In the genomic region with DNA sequence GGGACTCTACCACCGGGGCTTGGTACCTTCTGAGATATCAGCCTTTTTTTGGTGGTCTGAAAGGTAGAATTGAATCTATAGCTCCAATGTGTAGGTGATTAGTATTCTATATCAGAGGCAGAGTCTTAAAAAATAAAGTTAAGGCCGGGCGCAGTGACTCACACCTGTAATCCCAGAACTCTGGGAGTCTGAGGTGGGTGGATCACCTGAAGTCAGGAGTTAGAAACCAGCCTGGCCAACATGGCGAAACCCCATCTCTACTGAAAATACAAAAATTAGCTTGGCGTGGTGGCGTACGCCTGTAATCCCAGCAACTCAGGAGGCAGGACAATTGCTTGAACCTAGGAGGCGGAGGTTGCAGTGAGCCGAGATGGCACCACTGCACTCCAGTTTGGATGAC, we compare ENCODE assay signal across 8 cellular contexts. TPM values are rescaled to one million over a fixed set of nuclear protein-coding genes. Genes with fewer than 3 reads are reported as not detected.
A peak's percentile ranks its signal among the peaks of the same experiment; 100 is the strongest.
DNase-seq lines count a peak whose midpoint lies in the region; ATAC-seq and TF ChIP-seq lines count a peak whose summit lies in the region.
"Not testable (repeated sequence)": the region's sequence is repeated elsewhere in the genome, so short reads cannot be mapped to it uniquely, and the experiment has no call there.
"Had no signal": no experiment of that assay in that cellular context is flagged by ENCODE, and none has a peak within 500 bp of the region (broad histone marks: within the 10 kb centered on the region; RNA-seq: fewer than 3 reads in every experiment).

No MANE protein-coding gene starts in this region.

- peak overlapping the region; percentile 32 to 100 (median 86) for H3K27ac Mint-ChIP-seq in CD8-positive, alpha-beta memory T cell
- H3K27ac Mint-ChIP-seq in activated B cell treated with CpG ODN at 0.5 μM for 24 hours = peak overlapping the region; percentile 35
- peak overlapping the region; percentile 13 for H3K27ac Mint-ChIP-seq in activated T-helper 2 cell treated with anti-CD3 and anti-CD28 coated beads, Interferon-gamma antibody, Interleukin-2, Interleukin-4, amounts not matched to agents 10 μg/mL and 5 μg/mL and 100 μg/mL, durations not matched to agents 14 hours and 24 hours and 36 hours

- peak overlapping the region; percentile 92 for H3K27ac ChIP-seq in CD8-positive, alpha-beta memory T cell (ENCODE audit: low read depth, low read length)
- H3K27ac ChIP-seq in Karpas-422 (ENCODE audit: low read length) = peak overlapping the region; percentile 67
- H3K27ac ChIP-seq in effector memory CD4-positive, alpha-beta T cell (ENCODE audit: insufficient read depth, low read length, poor library complexity, severe bottlenecking) = not testable (repeated sequence)
- H3K27ac ChIP-seq in lower lobe of right lung = peak overlapping the region; percentile 91
- H3K27ac ChIP-seq in skin epidermis = peak overlapping the region in 11 of 21 experiments; percentile 70 to 95 (median 86)

- not testable (repeated sequence) for ATAC-seq in activated B cell treated with CpG ODN at 0.5 μM for 24 hours (ENCODE audit: low read depth); lower lobe of right lung

- not testable (repeated sequence) for H3K9me2 ChIP-seq in Karpas-422 (replicated peaks; ENCODE audit: insufficient read depth, low read length)

- intact Hi-C loops in activated B cell treated with CpG ODN at 0.5 μM for 24 hours (cut with micrococcal nuclease) = loop anchor here (5.0 to 10.0 kb wide), 4 partner anchors 158 to 1798 kb away; a partner anchor contains a TSS
- intact Hi-C loops in activated T-helper 2 cell treated with anti-CD3 and anti-CD28 coated beads, Interferon-gamma antibody, Interleukin-2, Interleukin-4, amounts not matched to agents 10 μg/mL and 5 μg/mL and 100 μg/mL, durations not matched to agents 14 hours and 24 hours and 36 hours (cut with micrococcal nuclease) = loop anchor here (5.0 to 10.0 kb wide), 2 partner anchors 45 to 1308 kb away; no protein-coding TSS in a partner anchor
- intact Hi-C loops in lower lobe of right lung (cut with DNase I) = not testable (repeated sequence)

- H3K36me3 Mint-ChIP-seq in CD8-positive, alpha-beta memory T cell = peaks cover 0 to 46% (median 2%) of the 10 kb centered on the region in 3 donors
- peaks cover 38% of the 10 kb centered on the region for H3K36me3 Mint-ChIP-seq in activated B cell treated with CpG ODN at 0.5 μM for 24 hours (ENCODE audit: low read depth)
- H3K36me3 Mint-ChIP-seq in activated T-helper 2 cell treated with anti-CD3 and anti-CD28 coated beads, Interferon-gamma antibody, Interleukin-2, Interleukin-4, amounts not matched to agents 10 μg/mL and 5 μg/mL and 100 μg/mL, durations not matched to agents 14 hours and 24 hours and 36 hours (ENCODE audit: low read depth) = peaks cover 36% of the 10 kb centered on the region

- H3K79me2 ChIP-seq in Karpas-422 (ENCODE audit: low read length) = peaks cover 52% of the 10 kb centered on the region

- H3K4me3 Mint-ChIP-seq in CD8-positive, alpha-beta memory T cell = peak overlapping the region; percentile 60 to 100 (median 99)
- peak overlapping the region; percentile 72 for H3K4me3 Mint-ChIP-seq in activated B cell treated with CpG ODN at 0.5 μM for 24 hours
- H3K4me3 Mint-ChIP-seq in activated T-helper 2 cell treated with anti-CD3 and anti-CD28 coated beads, Interferon-gamma antibody, Interleukin-2, Interleukin-4, amounts not matched to agents 10 μg/mL and 5 μg/mL and 100 μg/mL, durations not matched to agents 14 hours and 24 hours and 36 hours (ENCODE audit: low read depth) = peak overlapping the region; percentile 74

- peak overlapping the region; percentile 92 for H3K4me3 ChIP-seq in CD8-positive, alpha-beta memory T cell (ENCODE audit: low read length)
- H3K4me3 ChIP-seq in Karpas-422 (ENCODE audit: low read length) = peak overlapping the region; percentile 96
- H3K4me3 ChIP-seq in effector memory CD4-positive, alpha-beta T cell (ENCODE audit: insufficient read depth, low read depth, low read length, poor library complexity, severe bottlenecking) = peak overlapping the region; percentile 84
- H3K4me3 ChIP-seq in lower lobe of right lung = peak overlapping the region; percentile 72
- peak overlapping the region in 3 of 7 experiments; percentile 20 to 43 (median 38) for H3K4me3 ChIP-seq in skin epidermis

- not testable (repeated sequence) for H3K36me3 ChIP-seq in CD8-positive, alpha-beta memory T cell (ENCODE audit: insufficient read depth, low read length); Karpas-422 (ENCODE audit: insufficient read depth, low read length); effector memory CD4-positive, alpha-beta T cell (ENCODE audit: control insufficient read depth, insufficient read depth, low read length); lower lobe of right lung

- not testable (repeated sequence) for H3K9me3 Mint-ChIP-seq in CD8-positive, alpha-beta memory T cell; activated B cell treated with CpG ODN at 0.5 μM for 24 hours; activated T-helper 2 cell treated with anti-CD3 and anti-CD28 coated beads, Interferon-gamma antibody, Interleukin-2, Interleukin-4, amounts not matched to agents 10 μg/mL and 5 μg/mL and 100 μg/mL, durations not matched to agents 14 hours and 24 hours and 36 hours

- peaks cover 77 to 92% (median 90%) of the 10 kb centered on the region in 3 donors for H3K4me1 Mint-ChIP-seq in CD8-positive, alpha-beta memory T cell
- peaks cover 65% of the 10 kb centered on the region for H3K4me1 Mint-ChIP-seq in activated B cell treated with CpG ODN at 0.5 μM for 24 hours
- peaks cover 51% of the 10 kb centered on the region for H3K4me1 Mint-ChIP-seq in activated T-helper 2 cell treated with anti-CD3 and anti-CD28 coated beads, Interferon-gamma antibody, Interleukin-2, Interleukin-4, amounts not matched to agents 10 μg/mL and 5 μg/mL and 100 μg/mL, durations not matched to agents 14 hours and 24 hours and 36 hours (ENCODE audit: low read depth)

- not testable (repeated sequence) for TF ChIP-seq CTCF in activated B cell treated with CpG ODN at 0.5 μM for 24 hours (IDR thresholded peaks at IDR 0.05); lower lobe of right lung (IDR thresholded peaks at IDR 0.05)

- DNase-seq in CD8-positive, alpha-beta memory T cell; Karpas-422; activated B cell treated with CpG ODN at 0.5 μM for 24 hours; activated T-helper 2 cell treated with anti-CD3 and anti-CD28 coated beads, Interferon-gamma antibody, Interleukin-2, Interleukin-4, amounts not matched to agents 10 μg/mL and 5 μg/mL and 100 μg/mL, durations not matched to agents 14 hours and 24 hours and 36 hours (ENCODE audit: low spot score); effector memory CD4-positive, alpha-beta T cell; lower lobe of right lung: not testable (repeated sequence)

- not testable (repeated sequence) for H3K9me3 ChIP-seq in CD8-positive, alpha-beta memory T cell (ENCODE audit: low read length); Karpas-422 (ENCODE audit: low read length); effector memory CD4-positive, alpha-beta T cell (ENCODE audit: control insufficient read depth, low read length); lower lobe of right lung

- H2AFZ ChIP-seq in Karpas-422 (ENCODE audit: low read length) = not testable (repeated sequence)

- not testable (repeated sequence) for H4K20me1 ChIP-seq in Karpas-422 (ENCODE audit: insufficient read depth, low read depth, low read length)

- H3K4me2 ChIP-seq in Karpas-422 (ENCODE audit: low read depth, low read length, poor library complexity, severe bottlenecking) = peak overlapping the region; percentile 99

- H3K27me3 ChIP-seq in CD8-positive, alpha-beta memory T cell (ENCODE audit: insufficient read depth, low read length, poor library complexity, severe bottlenecking); Karpas-422 (ENCODE audit: low read length); effector memory CD4-positive, alpha-beta T cell (replicated peaks; ENCODE audit: control insufficient read depth, insufficient read depth, low read length, poor library complexity, severe bottlenecking); lower lobe of right lung (ENCODE audit: low read depth): not testable (repeated sequence)

- CTCF ChIA-PET in CD8-positive, alpha-beta memory T cell (lab: Charles Lee) = interaction anchor here (4.3 kb wide), 1 partner anchor 8 kb away, joined by 26 read pairs; no protein-coding TSS in a partner anchor
- CTCF ChIA-PET in activated B cell treated with CpG ODN at 0.5 μM for 24 hours (lab: Charles Lee) = not testable (repeated sequence)

- not testable (repeated sequence) for H3K27me3 Mint-ChIP-seq in CD8-positive, alpha-beta memory T cell; activated B cell treated with CpG ODN at 0.5 μM for 24 hours; activated T-helper 2 cell treated with anti-CD3 and anti-CD28 coated beads, Interferon-gamma antibody, Interleukin-2, Interleukin-4, amounts not matched to agents 10 μg/mL and 5 μg/mL and 100 μg/mL, durations not matched to agents 14 hours and 24 hours and 36 hours (ENCODE audit: low read depth)

- peaks cover 50% of the 10 kb centered on the region for H3K4me1 ChIP-seq in CD8-positive, alpha-beta memory T cell (ENCODE audit: insufficient read depth, low read length)
- peaks cover 28% of the 10 kb centered on the region for H3K4me1 ChIP-seq in Karpas-422 (ENCODE audit: low read length)
- peaks cover 19% of the 10 kb centered on the region for H3K4me1 ChIP-seq in effector memory CD4-positive, alpha-beta T cell (ENCODE audit: control insufficient read depth, insufficient read depth, low read length, poor library complexity, severe bottlenecking)
- peaks cover 44% of the 10 kb centered on the region for H3K4me1 ChIP-seq in lower lobe of right lung

- H3K9ac ChIP-seq in Karpas-422 (ENCODE audit: low read length) = peak overlapping the region; percentile 96

- POLR2A ChIA-PET in CD8-positive, alpha-beta memory T cell (lab: Charles Lee) = interaction anchor here (0.6 to 1.3 kb wide), 2 partner anchors 10 to 69 kb away, joined by 3 to 4 read pairs; a partner anchor contains a TSS
- POLR2A ChIA-PET in activated B cell treated with CpG ODN at 0.5 μM for 24 hours (lab: Charles Lee) = interaction anchor here (0.6 to 0.7 kb wide), 2 partner anchors 9 to 194 kb away, joined by 3 read pairs; a partner anchor contains a TSS

RNA-seq across cellular contexts. Expression of a gene that starts 3.2 kb away (rescaled TPM):
- total RNA-seq in CD8-positive, alpha-beta memory T cell = 10 to 100 TPM; 53.3 to 53.7 TPM
- 85.5 TPM for polyA plus RNA-seq in CD8-positive, alpha-beta memory T cell
- 55.6 and 63.6 TPM in 2 replicates for total RNA-seq in Karpas-422 (2014; rRNA removed; shearing (Covaris generic); ENCODE audit: low replicate concordance)
- total RNA-seq in activated B cell treated with CpG ODN at 0.5 μM for 24 hours (50.8 and 53.5 TPM in 2 replicates), lower lobe of right lung (81.1 TPM)
- total RNA-seq in activated T-helper 2 cell treated with anti-CD3 and anti-CD28 coated beads, Interferon-gamma antibody, Interleukin-2, Interleukin-4, amounts not matched to agents 10 μg/mL and 5 μg/mL and 100 μg/mL, durations not matched to agents 14 hours and 24 hours and 36 hours = 39.7 and 45.9 TPM in 2 replicates
- total RNA-seq: H1 had no signal
- polyA plus RNA-seq: H1 had no signal

Comparison
In these comparisons a context has a peak if more than half of its experiments do, and no peak if none do; other contexts are left out.
1. H3K27ac Mint-ChIP-seq: peak in every context shown above with its lines; median percentile 86 in CD8-positive, alpha-beta memory T cell; 35 in activated B cell treated with CpG ODN at 0.5 μM for 24 hours; 13 in activated T-helper 2 cell treated with anti-CD3 and anti-CD28 coated beads, Interferon-gamma antibody, Interleukin-2, Interleukin-4, amounts not matched to agents 10 μg/mL and 5 μg/mL and 100 μg/mL, durations not matched to agents 14 hours and 24 hours and 36 hours.